Comparison of ENCODE assay signal across 10 cellular contexts in genomic region chr14:24312736-24313507, GRCh38. TPM values are rescaled to one million over a fixed set of nuclear protein-coding genes. Genes with fewer than 3 reads are reported as not detected.
A peak's percentile ranks its signal among the peaks of the same experiment; 100 is the strongest.
DNase-seq lines count a peak whose midpoint lies in the region; ATAC-seq and TF ChIP-seq lines count a peak whose summit lies in the region.
"Had no signal": no experiment of that assay in that cellular context is flagged by ENCODE, and none has a peak within 500 bp of the region (broad histone marks: within the 10 kb centered on the region; RNA-seq: fewer than 3 reads in every experiment).

No MANE protein-coding gene starts in this region.

- H3K4me1 Mint-ChIP-seq in CD14-positive monocyte: peaks cover 86% of the 10 kb centered on the region

- no peaks in the 10 kb centered on the region for H3K27me3 Mint-ChIP-seq in CD14-positive monocyte (ENCODE audit: low read depth in 3 of 3)

- H3K36me3 Mint-ChIP-seq in CD14-positive monocyte: peaks cover 37 to 46% of the 10 kb centered on the region in 2 donors

- peaks cover 0 to 2% (median 0%) of the 10 kb centered on the region in 7 donors for H3K9me3 Mint-ChIP-seq in CD14-positive monocyte

- H4K20me1 ChIP-seq in MM.1S (ENCODE audit: insufficient read depth, low read length): no peaks in the 10 kb centered on the region

- H3K4me1 ChIP-seq in MM.1S (ENCODE audit: low read length) (peaks cover 24% of the 10 kb centered on the region), mucosa of rectum (ENCODE audit: control insufficient read depth in 2 of 2, insufficient read depth in 2 of 2, low read length in 2 of 2) (peaks cover 39 to 52% of the 10 kb centered on the region in 2 donors)

- H3K27ac ChIP-seq in MM.1S (ENCODE audit: low read length): peak overlapping the region; percentile 29; the same call in 1 of the 2 replicates
- H3K27ac ChIP-seq in adipose tissue (ENCODE audit: low read depth, low read length): peak overlapping the region; percentile 31
- H3K27ac ChIP-seq in mucosa of rectum (ENCODE audit: low read depth in 2 of 2, low read length in 2 of 2): peak overlapping the region; percentile 39 to 83

- intact Hi-C loops in CD14-positive monocyte (cut with micrococcal nuclease): loop anchor here in 1 of 2 donors (5.0 kb wide), 2 partner anchors 36 to 81 kb away; partner anchors contain the start of genes GMPR2 and NEDD8

- H3K27ac Mint-ChIP-seq in CD14-positive monocyte: peak overlapping the region; percentile 95 to 99 (median 98)

- no peaks in the 10 kb centered on the region for H3K9me2 ChIP-seq in MM.1S (replicated peaks; ENCODE audit: insufficient read depth, low read length)

- H3K36me3 ChIP-seq in MM.1S (replicated peaks; ENCODE audit: insufficient read depth, low read length): no peaks in the 10 kb centered on the region
- no peaks in the 10 kb centered on the region for H3K36me3 ChIP-seq in mucosa of rectum (ENCODE audit: control insufficient read depth in 2 of 2, insufficient read depth in 2 of 2, low read length in 2 of 2)

- TF ChIP-seq CTCF in CD14-positive monocyte (IDR thresholded peaks at IDR 0.05): no peak
- no peak for TF ChIP-seq CTCF in MM.1S (IDR thresholded peaks at IDR 0.05; ENCODE audit: low read length)

- H3F3A ChIP-seq in MM.1S (ENCODE audit: insufficient read depth, low read length): peaks cover 5% of the 10 kb centered on the region; the same call in 1 of the 2 replicates

- H3K79me2 ChIP-seq in MM.1S (ENCODE audit: low read length): peaks cover 19% of the 10 kb centered on the region; the same call in 1 of the 2 replicates

- 34 to 70% (median 42%) methylated on average over 9 of the region's 9 CpGs for WGBS in adipose tissue, 3 donors

- no peak overlapping the region for H2AFZ ChIP-seq in MM.1S (ENCODE audit: low read length)

- H3K4me2 ChIP-seq in MM.1S (ENCODE audit: low read depth, low read length): peak overlapping the region; percentile 86; the same call in 1 of the 2 replicates

- H3K9me3 ChIP-seq in MM.1S (replicated peaks; ENCODE audit: insufficient read depth, low read length) (no peaks in the 10 kb centered on the region), mucosa of rectum (ENCODE audit: control insufficient read depth in 2 of 2, low read length in 2 of 2) (no peaks in the 10 kb centered on the region)

- DNase-seq in CD14-positive monocyte (ENCODE audit: low spot score) (peak; percentile 81), MM.1S (peak; percentile 45), DMS53 treated with DMSO at 0.1 percent for 48 hours (lab: John Stamatoyannopoulos, UW; ENCODE audit: unreplicated experiment) (no peak), NCI-H510A (lab: John Stamatoyannopoulos, UW) (no peak)
- no peak for DNase-seq in effector CD4-positive, alpha-beta T cell
- DNase-seq: DMS79, SHP77 had no signal

- H3K27me3 ChIP-seq in MM.1S (replicated peaks; ENCODE audit: insufficient read depth, low read length) (no peaks in the 10 kb centered on the region), mucosa of rectum (ENCODE audit: control insufficient read depth in 2 of 2, insufficient read depth in 2 of 2, low read length in 2 of 2) (no peaks in the 10 kb centered on the region)

- ATAC-seq in HG03139 (IDR thresholded peaks at IDR 0.05; ENCODE audit: unreplicated experiment): no peak

- H3K4me3 Mint-ChIP-seq in CD14-positive monocyte: peak overlapping the region; percentile 81 to 95

- no peak overlapping the region for H3K4me3 ChIP-seq in MM.1S (ENCODE audit: low read length)
- H3K4me3 ChIP-seq in mucosa of rectum (ENCODE audit: low read length in 2 of 2): peak overlapping the region in 1 of 2 donors; percentile 44

- H3K9ac ChIP-seq in MM.1S (ENCODE audit: low read length) (no peak overlapping the region), mucosa of rectum (ENCODE audit: low read depth in 1 of 2, low read length in 2 of 2) (peak overlapping the region in 1 of 2 donors; percentile 6)

RNA-seq across cellular contexts. Expression of gene LTB4R, which starts 1.6 kb away (rescaled TPM):
- polyA plus RNA-seq in CD14-positive monocyte (10 to 100 TPM; 51.5 to 87.3 TPM), adipose tissue (10 to 100 TPM in 1 of 3 donors, 1 to 10 TPM in 2; 5.1 to 13.3 (median 6.2) TPM)

RNA-seq across cellular contexts. Expression of gene LTB4R2, which starts 3.0 kb away (rescaled TPM):
- polyA plus RNA-seq in CD14-positive monocyte: 1 to 10 TPM; 2.7 to 2.9 TPM
- polyA plus RNA-seq in adipose tissue: 1 to 10 TPM in 2 of 3 donors, under 1 TPM in 1; 0.79 to 5.9 (median 2.6) TPM

RNA-seq across cellular contexts. Expression of gene CIDEB, which starts 5.1 kb away (rescaled TPM):
- polyA plus RNA-seq in CD14-positive monocyte: 10 to 100 TPM; 36.4 to 63.8 TPM
- 10 to 100 TPM; 10.3 to 18.0 (median 10.6) TPM for polyA plus RNA-seq in adipose tissue

RNA-seq across cellular contexts. Expression of gene NOP9, which starts 13.3 kb away (rescaled TPM):
- polyA plus RNA-seq in CD14-positive monocyte (1 to 10 TPM; 1.2 to 1.3 TPM), adipose tissue (10 to 100 TPM in 2 of 3 donors, 1 to 10 TPM in 1; 6.8 to 11.6 (median 11.0) TPM)

RNA-seq across cellular contexts. Expression of gene DHRS1, which starts 13.3 kb away (rescaled TPM):
- polyA plus RNA-seq in CD14-positive monocyte (10 to 100 TPM; 31.6 to 48.8 TPM), adipose tissue (10 to 100 TPM; 11.3 to 26.4 (median 14.8) TPM)

Comparison
In these comparisons a context has a peak if more than half of its experiments do, and no peak if none do; other contexts are left out.
1. DNase-seq: peak in CD14-positive monocyte (single experiment) and MM.1S (single experiment); none in effector CD4-positive, alpha-beta T cell (single experiment), DMS53 treated with DMSO at 0.1 percent for 48 hours (single experiment) and NCI-H510A (single experiment).
2. Peak in every context shown above with its lines, with median percentiles within 50 percentile points of each other: H3K27ac ChIP-seq.